Comparison of ENCODE assay signal across 8 cellular contexts in genomic region chr12:120116443-120116791, GRCh38. TPM values are rescaled to one million over a fixed set of nuclear protein-coding genes. Genes with fewer than 3 reads are reported as not detected.
DNase-seq lines count a peak whose midpoint lies in the region; ATAC-seq and TF ChIP-seq lines count a peak whose summit lies in the region.

TSS of gene RAB35 (minus strand) at chr12:120116753. CDS start at chr12:120116650, 103 bp downstream.

- peaks cover 40% of the 10 kb centered on the region for H3K79me2 ChIP-seq in neural cell (replicated peaks; ENCODE audit: insufficient read depth, low read length)

- no peak for TF ChIP-seq EP300 in neural cell (conservative IDR thresholded peaks at IDR 0.05; ENCODE audit: poor library complexity, severe bottlenecking)

- H3K4me3 ChIP-seq in Peyer's patch (peak within 1 kb of the TSS; percentile 66 to 98 (median 76)), neural cell (ENCODE audit: low read length) (peak within 1 kb of the TSS; percentile 95)

- DNase-seq in Peyer's patch (no peak), AG08395 (ENCODE audit: low spot score) (no peak), DMS153 (lab: John Stamatoyannopoulos, UW) (no peak)

- H3K9ac ChIP-seq in neural cell (ENCODE audit: low read length), result peak within 1 kb of the TSS; percentile 87

- TF ChIP-seq CTCF in Peyer's patch (IDR thresholded peaks at IDR 0.05), result no peak
- TF ChIP-seq CTCF in neural cell (IDR thresholded peaks at IDR 0.05; ENCODE audit: poor library complexity, severe bottlenecking), result no peak

- peak; percentile 23 for ATAC-seq in GM21367 (IDR thresholded peaks at IDR 0.05; ENCODE audit: unreplicated experiment)
- peak; percentile 2 for ATAC-seq in esophagus mucosa
- ATAC-seq in HG03342 (IDR thresholded peaks at IDR 0.05; ENCODE audit: unreplicated experiment), result no peak
- ATAC-seq in HG02678 (IDR thresholded peaks at IDR 0.05; ENCODE audit: unreplicated experiment), result no peak

- H3F3A ChIP-seq in neural cell (ENCODE audit: insufficient read depth, low read length, poor library complexity, severe bottlenecking), result no peaks in the 10 kb centered on the region

- H3K36me3 ChIP-seq in Peyer's patch (peaks cover 0 to 19% (median 0%) of the 10 kb centered on the region in 3 donors), neural cell (ENCODE audit: insufficient read depth, low read length) (no peaks in the 10 kb centered on the region)

- TF ChIP-seq POLR2A in Peyer's patch (IDR thresholded peaks at IDR 0.05), result no peak

- H2AFZ ChIP-seq in neural cell (ENCODE audit: low read depth, low read length), result peak within 1 kb of the TSS; percentile 92

- no peak for TF ChIP-seq RAD21 in neural cell (conservative IDR thresholded peaks at IDR 0.05)

- peak within 1 kb of the TSS; percentile 92 to 97 (median 96) for H3K27ac ChIP-seq in Peyer's patch
- peak within 1 kb of the TSS; percentile 91 for H3K27ac ChIP-seq in neural cell (ENCODE audit: low read length)

- H3K4me1 ChIP-seq in Peyer's patch, result peaks cover 0 to 40% (median 10%) of the 10 kb centered on the region in 4 donors

- no peaks in the 10 kb centered on the region for H3K27me3 ChIP-seq in Peyer's patch
- no peaks in the 10 kb centered on the region for H3K27me3 ChIP-seq in neural cell (ENCODE audit: insufficient read depth, low read depth, low read length)

- peak within 1 kb of the TSS; percentile 87 for H3K4me2 ChIP-seq in neural cell (ENCODE audit: low read length)

- H3K9me3 ChIP-seq in Peyer's patch, result no peaks in the 10 kb centered on the region
- H3K9me3 ChIP-seq in neural cell (ENCODE audit: low read length), result no peaks in the 10 kb centered on the region

- H3K9me2 ChIP-seq in neural cell (ENCODE audit: insufficient read depth, low read length), result no peaks in the 10 kb centered on the region

- H4K20me1 ChIP-seq in neural cell (ENCODE audit: insufficient read depth), result no peaks in the 10 kb centered on the region

TF ChIP-seq in neural cell, 6 proteins besides CTCF, POLR2A, EP300 and RAD21:
- TF ChIP-seq TAF1 (IDR thresholded peaks at IDR 0.05; ENCODE audit: low read depth) (no peak), POLR2AphosphoS5 (IDR thresholded peaks at IDR 0.05) (no peak), EZH2 (IDR thresholded peaks at IDR 0.05; ENCODE audit: borderline replicate concordance, insufficient read depth, low read length, poor library complexity, severe bottlenecking) (no peak), SMC3 (conservative IDR thresholded peaks at IDR 0.05; ENCODE audit: poor library complexity) (no peak), MXI1 (conservative IDR thresholded peaks at IDR 0.05; ENCODE audit: poor library complexity, severe bottlenecking) (no peak)

RNA-seq across cellular contexts. Expression of gene RAB35, which starts in this region (rescaled TPM):
- 10 to 100 TPM; 16.6 to 22.5 (median 19.1) TPM for total RNA-seq in Peyer's patch
- total RNA-seq in esophagus mucosa, result 57.7 TPM
- polyA plus RNA-seq in neural cell, result 60.2 and 65.2 TPM in 2 replicates
- polyA minus RNA-seq in neural cell, result 48.6 and 52.8 TPM in 2 replicates

Comparison
In these comparisons a context has a peak if more than half of its experiments do, and no peak if none do; other contexts are left out.
1. ATAC-seq: peak in GM21367 (single experiment) and esophagus mucosa (single experiment); none in HG03342 (single experiment) and HG02678 (single experiment).